8 cellular contexts compared by ENCODE assay signal in the genomic region with DNA sequence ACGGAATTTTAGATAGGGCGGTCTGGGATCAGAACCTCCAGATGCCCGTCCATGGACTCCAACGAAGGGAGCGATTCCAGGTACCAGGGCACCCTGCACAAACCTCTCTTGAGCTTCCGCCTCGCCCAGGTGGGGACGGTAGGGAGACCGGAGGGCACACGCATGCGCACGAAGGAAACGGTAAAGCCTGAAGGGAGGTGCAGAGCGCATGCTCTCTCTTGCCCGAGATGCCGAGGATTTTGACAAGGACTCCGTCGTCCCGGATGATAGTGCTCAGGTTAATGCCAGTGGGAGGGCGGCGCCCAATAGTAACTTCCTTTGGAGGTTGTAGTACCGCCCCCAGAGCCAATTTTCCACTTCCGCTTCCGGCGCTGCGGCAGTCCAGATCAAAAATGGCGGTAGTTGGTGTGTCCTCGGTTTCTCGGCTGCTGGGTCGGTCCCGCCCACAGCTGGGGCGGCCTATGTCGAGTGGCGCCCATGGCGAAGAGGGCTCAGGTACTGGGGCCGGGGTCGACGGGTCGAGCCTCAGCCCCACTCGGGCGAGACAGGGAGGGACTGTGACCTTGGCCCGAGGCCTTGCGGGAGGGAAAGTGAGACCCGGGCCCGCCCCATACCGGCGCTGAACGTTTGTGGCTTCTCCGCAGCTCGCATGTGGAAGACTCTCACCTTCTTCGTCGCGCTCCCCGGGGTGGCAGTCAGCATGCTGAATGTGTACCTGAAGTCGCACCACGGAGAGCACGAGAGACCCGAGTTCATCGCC. TPM values are rescaled to one million over a fixed set of nuclear protein-coding genes. Genes with fewer than 3 reads are reported as not detected.
DNase-seq lines count a peak whose midpoint lies in the region; ATAC-seq and TF ChIP-seq lines count a peak whose summit lies in the region.

A gene (plus strand): TSS at position 379 of the 760 bp plus-strand sequence. CDS start 14 bp downstream, at position 393.

- peak within 1 kb of the TSS; percentile 95 for H3K4me3 ChIP-seq in GM06990 (replicated peaks; ENCODE audit: low read depth, low read length)
- H3K4me3 ChIP-seq in HFF-Myc (replicated peaks; ENCODE audit: low read depth, low read length): peak within 1 kb of the TSS; percentile 88
- peak within 1 kb of the TSS; percentile 67 to 81 for H3K4me3 ChIP-seq in gastroesophageal sphincter

- H3K27me3 Mint-ChIP-seq in activated naive CD4-positive, alpha-beta T cell treated with anti-CD3 and anti-CD28 coated beads for 36 hours (ENCODE audit: low read depth): no peaks in the 10 kb centered on the region

- H3K36me3 Mint-ChIP-seq in activated naive CD4-positive, alpha-beta T cell treated with anti-CD3 and anti-CD28 coated beads for 36 hours (ENCODE audit: low read depth): peaks cover 18% of the 10 kb centered on the region

- H3K9me3 Mint-ChIP-seq in activated naive CD4-positive, alpha-beta T cell treated with anti-CD3 and anti-CD28 coated beads for 36 hours: no peaks in the 10 kb centered on the region

- ATAC-seq in gastroesophageal sphincter: peak; percentile 99

- 3% methylated on average over 5 to 13 of the region's 59 CpGs for WGBS in gastroesophageal sphincter (ENCODE audit: low coverage in 1 of 2), 2 donors

- CTCF ChIA-PET in activated naive CD4-positive, alpha-beta T cell treated with anti-CD3 and anti-CD28 coated beads for 36 hours (lab: Charles Lee): interaction anchor here (0.6 to 3.1 kb wide), 12 partner anchors 8 to 793 kb away, joined by 3 to 15 read pairs (median 4); a partner anchor contains a TSS

- intact Hi-C loops in activated naive CD4-positive, alpha-beta T cell treated with anti-CD3 and anti-CD28 coated beads for 36 hours (cut with micrococcal nuclease): loop anchor here (1.0 to 10.0 kb wide), 14 partner anchors 8 to 321 kb away; a partner anchor contains a TSS

- TF ChIP-seq EP300 in gastroesophageal sphincter (IDR thresholded peaks at IDR 0.05): no peak

- no peaks in the 10 kb centered on the region for H3K9me3 ChIP-seq in gastroesophageal sphincter

- TF ChIP-seq CTCF in GM06990 (IDR thresholded peaks at IDR 0.05; ENCODE audit: insufficient read depth, low read length, poor library complexity, severe bottlenecking) (peak; percentile 23), HFF-Myc (IDR thresholded peaks at IDR 0.05; ENCODE audit: low read depth, low read length, missing control alignments) (no peak), gastroesophageal sphincter (IDR thresholded peaks at IDR 0.05) (peak in 1 of 4 experiments; percentile 30)

- H3K4me1 ChIP-seq in gastroesophageal sphincter: peaks cover 0 to 24% (median 8%) of the 10 kb centered on the region in 3 donors

- DNase-seq in GM06990 (ENCODE audit: extremely low read depth, insufficient read length): peak; percentile 89
- peak; percentile 97 for DNase-seq in HFF-Myc (ENCODE audit: extremely low read depth, low read depth)
- peak; percentile 100 for DNase-seq in NAMALWA (ENCODE audit: low spot score)
- peak; percentile 100 for DNase-seq in SK-N-DZ (ENCODE audit: low spot score)
- DNase-seq in activated naive CD4-positive, alpha-beta T cell treated with anti-CD3 and anti-CD28 coated beads for 36 hours: peak; percentile 99
- DNase-seq in non-pigmented ciliary epithelial cell (ENCODE audit: low read depth): peak; percentile 91
- DNase-seq in superior temporal gyrus (ENCODE audit: extremely low spot score): peak; percentile 98

- TF ChIP-seq POLR2A in gastroesophageal sphincter (IDR thresholded peaks at IDR 0.05): peak; percentile 28 to 56

- H3K27me3 ChIP-seq in GM06990 (replicated peaks; ENCODE audit: control insufficient read depth, insufficient read depth, low read length) (no peaks in the 10 kb centered on the region), gastroesophageal sphincter (peaks cover 8% of the 10 kb centered on the region)

- H3K27ac Mint-ChIP-seq in activated naive CD4-positive, alpha-beta T cell treated with anti-CD3 and anti-CD28 coated beads for 36 hours: peak within 1 kb of the TSS; percentile 93

- H3K36me3 ChIP-seq in GM06990 (ENCODE audit: control insufficient read depth, insufficient read depth, low read length): no peaks in the 10 kb centered on the region; the same call in 1 of the 2 replicates
- peaks cover 0 to 33% of the 10 kb centered on the region in 2 donors for H3K36me3 ChIP-seq in gastroesophageal sphincter

- H3K4me3 Mint-ChIP-seq in activated naive CD4-positive, alpha-beta T cell treated with anti-CD3 and anti-CD28 coated beads for 36 hours: peak within 1 kb of the TSS; percentile 92

- peaks cover 22% of the 10 kb centered on the region for H3K4me1 Mint-ChIP-seq in activated naive CD4-positive, alpha-beta T cell treated with anti-CD3 and anti-CD28 coated beads for 36 hours (ENCODE audit: low read depth)

- peak within 1 kb of the TSS; percentile 7 to 95 (median 86) for H3K27ac ChIP-seq in gastroesophageal sphincter

RNA-seq across cellular contexts. Expression of the gene that starts here (rescaled TPM):
- 999 and 1,038 TPM in 2 replicates for polyA plus RNA-seq in SK-N-DZ (2014; cell fraction: cytosol; rRNA removed)
- 1,535 and 1,833 TPM in 2 replicates for polyA plus RNA-seq in SK-N-DZ (2014; cell fraction: nucleus; rRNA removed)
- total RNA-seq in activated naive CD4-positive, alpha-beta T cell treated with anti-CD3 and anti-CD28 coated beads for 36 hours: 100 to 1,000 TPM; 536 to 540 TPM
- 100 to 1,000 TPM; 424 to 588 (median 522) TPM for total RNA-seq in gastroesophageal sphincter

Comparison
In these comparisons a context has a peak if more than half of its experiments do, and no peak if none do; other contexts are left out.
1. Peak in every context shown above with its lines: DNase-seq, ATAC-seq, H3K4me3 ChIP-seq and H3K27ac ChIP-seq.